ENCODE assay signal across 1 cellular context in genomic region chr2:26721267-26722032, GRCh38.
TF ChIP-seq lines count a peak whose summit lies in the region.

No MANE protein-coding gene starts in this region.

TF ChIP-seq in K562, 482 proteins besides CTCF, POLR2A, EP300 and RAD21:
- TF ChIP-seq HBP1 (CRISPR knock-in tag; IDR thresholded peaks at IDR 0.05): no peak
- no peak for TF ChIP-seq SETDB1 (IDR thresholded peaks at IDR 0.05; ENCODE audit: low read length)
- no peak for TF ChIP-seq HDAC8 (tag; IDR thresholded peaks at IDR 0.05)
- no peak for TF ChIP-seq SMARCE1 (IDR thresholded peaks at IDR 0.05)
